ENCODE assay signal across 17 cellular contexts in the genomic region with DNA sequence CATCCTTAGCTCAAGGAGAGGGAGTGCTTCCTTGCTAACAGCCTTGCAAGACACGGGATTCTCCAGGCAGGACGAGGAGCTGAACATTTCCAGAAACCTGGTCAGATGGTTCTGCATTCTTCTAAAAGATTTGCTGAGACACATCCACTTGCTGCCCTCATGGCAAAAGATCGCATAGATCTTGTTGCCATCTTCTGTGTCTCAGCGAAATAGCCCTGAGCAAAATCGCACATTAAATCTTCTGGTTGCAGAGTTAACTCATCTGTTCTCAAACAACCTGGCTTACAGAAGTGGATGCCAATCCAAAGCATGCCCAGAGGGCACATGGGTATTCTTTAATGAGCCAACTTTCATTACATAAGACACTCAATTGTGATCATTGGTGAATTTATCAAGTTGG.
"Had no signal": no experiment of that assay in that cellular context is flagged by ENCODE, and none has a peak within 500 bp of the region (broad histone marks: within the 10 kb centered on the region; RNA-seq: fewer than 3 reads in every experiment).

No MANE protein-coding gene starts in this region.

- DNase-seq: activated CD4-positive, alpha-beta T cell treated with anti-CD3 and anti-CD28 coated beads, Interleukin-2, amount 10 ng/mL, durations not matched to agents 24 days and 14 days; activated CD8-positive, alpha-beta T cell treated with anti-CD3 and anti-CD28 coated beads, Interleukin-2, amount 10 ng/mL, durations not matched to agents 7 days and 5 days; activated naive CD4-positive, alpha-beta T cell treated with anti-CD3 and anti-CD28 coated beads for 36 hours; activated T-cell treated with anti-CD3 and anti-CD28 coated beads, Interleukin-2, amount 50 U/mL, for 4 hours; effector CD4-positive, alpha-beta T cell; esophagus squamous epithelium; foreskin melanocyte; hypothalamus; islet precursor cell; occipital lobe; right cardiac atrium; stimulated activated CD4-positive, alpha-beta T cell treated with anti-CD3 and anti-CD28 coated beads, Interleukin-2, amount 100 ng/mL, for 48 hours; stomach; trophoblast cell had no signal

- H3K27ac Mint-ChIP-seq: activated CD4-positive, alpha-beta T cell treated with anti-CD3 and anti-CD28 coated beads, Interleukin-2, amount 10 ng/mL, durations not matched to agents 24 days and 14 days; activated CD8-positive, alpha-beta T cell treated with anti-CD3 and anti-CD28 coated beads, Interleukin-2, amount 10 ng/mL, durations not matched to agents 7 days and 5 days; activated naive CD4-positive, alpha-beta T cell treated with anti-CD3 and anti-CD28 coated beads for 36 hours; progenitor cell of endocrine pancreas; stimulated activated effector memory CD8-positive, alpha-beta T cell treated with anti-CD3 and anti-CD28 coated beads, Interleukin-12 subunit alpha, Interleukin-12 subunit beta, amount 100 ng/mL, for 72 hours; T-helper 1 cell treated with Interleukin-12 subunit alpha and Interleukin-12 subunit beta and Interleukin-4 antibody, amounts not matched to agents 30 μg/mL and 1 μg/mL, for 36 hours had no signal

- H3K4me1 Mint-ChIP-seq: activated CD4-positive, alpha-beta T cell treated with anti-CD3 and anti-CD28 coated beads, Interleukin-2, amount 10 ng/mL, durations not matched to agents 24 days and 14 days; stimulated activated effector memory CD8-positive, alpha-beta T cell treated with anti-CD3 and anti-CD28 coated beads, Interleukin-12 subunit alpha, Interleukin-12 subunit beta, amount 100 ng/mL, for 72 hours had no signal

- H3K4me3 ChIP-seq: esophagus squamous epithelium, stomach had no signal

- H3K36me3 Mint-ChIP-seq: stimulated activated effector memory CD8-positive, alpha-beta T cell treated with anti-CD3 and anti-CD28 coated beads, Interleukin-12 subunit alpha, Interleukin-12 subunit beta, amount 100 ng/mL, for 72 hours had no signal

- H3K9me3 Mint-ChIP-seq: activated CD4-positive, alpha-beta T cell treated with anti-CD3 and anti-CD28 coated beads, Interleukin-2, amount 10 ng/mL, durations not matched to agents 24 days and 14 days had no signal

- H3K4me3 Mint-ChIP-seq: activated CD4-positive, alpha-beta T cell treated with anti-CD3 and anti-CD28 coated beads, Interleukin-2, amount 10 ng/mL, durations not matched to agents 24 days and 14 days; activated CD8-positive, alpha-beta T cell treated with anti-CD3 and anti-CD28 coated beads, Interleukin-2, amount 10 ng/mL, durations not matched to agents 7 days and 5 days; activated naive CD4-positive, alpha-beta T cell treated with anti-CD3 and anti-CD28 coated beads for 36 hours; activated T-cell treated with anti-CD3 and anti-CD28 coated beads, Interleukin-2, amount 50 U/mL, for 4 hours; stimulated activated effector memory CD8-positive, alpha-beta T cell treated with anti-CD3 and anti-CD28 coated beads, Interleukin-12 subunit alpha, Interleukin-12 subunit beta, amount 100 ng/mL, for 72 hours; T-helper 1 cell treated with Interleukin-12 subunit alpha and Interleukin-12 subunit beta and Interleukin-4 antibody, amounts not matched to agents 30 μg/mL and 1 μg/mL, for 36 hours had no signal

- ATAC-seq: activated CD8-positive, alpha-beta T cell treated with anti-CD3 and anti-CD28 coated beads, Interleukin-2, amount 10 ng/mL, durations not matched to agents 7 days and 5 days; activated T-cell treated with anti-CD3 and anti-CD28 coated beads, Interleukin-2, amount 50 U/mL, for 4 hours; right cardiac atrium; stimulated activated effector memory CD8-positive, alpha-beta T cell treated with anti-CD3 and anti-CD28 coated beads, Interleukin-12 subunit alpha, Interleukin-12 subunit beta, amount 100 ng/mL, for 72 hours had no signal
